ENCODE assay signal across 8 cellular contexts in genomic region chrY:13751289-13752071, GRCh38. TPM values are rescaled to one million over a fixed set of nuclear protein-coding genes. Genes with fewer than 3 reads are reported as not detected.
DNase-seq lines count a peak whose midpoint lies in the region; ATAC-seq, FAIRE-seq and TF ChIP-seq lines count a peak whose summit lies in the region.

No MANE protein-coding gene starts in this region.

- H3K27ac ChIP-seq in CD4-positive, CD25-positive, alpha-beta regulatory T cell (ENCODE audit: insufficient read depth, low read length, poor library complexity, severe bottlenecking): no peak overlapping the region
- H3K27ac ChIP-seq in kidney (ENCODE audit: low read depth in 2 of 2, low read length in 2 of 2): no peak overlapping the region

- H3K9me3 Mint-ChIP-seq in CD4-positive, CD25-positive, alpha-beta regulatory T cell: peaks cover 0 to 2% (median 0%) of the 10 kb centered on the region in 7 donors
- H3K9me3 Mint-ChIP-seq in chondrocyte (ENCODE audit: low read depth): no peaks in the 10 kb centered on the region

- H3K9me3 ChIP-seq in CD4-positive, CD25-positive, alpha-beta regulatory T cell (ENCODE audit: control insufficient read depth in 2 of 2, low read length in 2 of 2): no peaks in the 10 kb centered on the region
- no peaks in the 10 kb centered on the region for H3K9me3 ChIP-seq in kidney (ENCODE audit: control insufficient read depth in 1 of 2, low read length in 2 of 2)

- H3K9ac ChIP-seq in kidney (ENCODE audit: low read length in 2 of 2): no peak overlapping the region

- H3K27ac Mint-ChIP-seq in CD4-positive, CD25-positive, alpha-beta regulatory T cell: no peak overlapping the region
- H3K27ac Mint-ChIP-seq in chondrocyte (ENCODE audit: unreplicated experiment): no peak overlapping the region

- TF ChIP-seq CTCF in kidney (IDR thresholded peaks at IDR 0.05; ENCODE audit: borderline replicate concordance, extremely low read depth, insufficient read depth) (no peak), chondrocyte (IDR thresholded peaks at IDR 0.05) (no peak)

- intact Hi-C loops in kidney (cut with DNase I): no loop called here

- ATAC-seq in CD4-positive, CD25-positive, alpha-beta regulatory T cell (ENCODE audit: low read depth in 2 of 2): peak; percentile 78 to 82
- ATAC-seq in HG02678 (IDR thresholded peaks at IDR 0.05; ENCODE audit: unreplicated experiment) (peak; percentile 86), HG03342 (IDR thresholded peaks at IDR 0.05; ENCODE audit: unreplicated experiment) (no peak)

- no peak for FAIRE-seq in kidney (lab: Jason Lieb, UNC)

- H3K4me1 ChIP-seq in CD4-positive, CD25-positive, alpha-beta regulatory T cell (ENCODE audit: control insufficient read depth, insufficient read depth, low read length, poor library complexity, severe bottlenecking): no peaks in the 10 kb centered on the region
- peaks cover 0 to 2% of the 10 kb centered on the region in 2 donors for H3K4me1 ChIP-seq in kidney (ENCODE audit: control insufficient read depth in 1 of 2, insufficient read depth in 1 of 2, low read depth in 1 of 2, low read length in 2 of 2)

- H3K36me3 ChIP-seq in CD4-positive, CD25-positive, alpha-beta regulatory T cell (ENCODE audit: control insufficient read depth, insufficient read depth, low read length): no peaks in the 10 kb centered on the region
- no peaks in the 10 kb centered on the region for H3K36me3 ChIP-seq in kidney (ENCODE audit: control insufficient read depth in 1 of 2, insufficient read depth in 2 of 2, low read length in 2 of 2)

- H3K27me3 Mint-ChIP-seq in CD4-positive, CD25-positive, alpha-beta regulatory T cell: no peaks in the 10 kb centered on the region
- no peaks in the 10 kb centered on the region for H3K27me3 Mint-ChIP-seq in chondrocyte (ENCODE audit: low read depth)

- peak overlapping the region; percentile 7 for H3K4me3 ChIP-seq in CD4-positive, CD25-positive, alpha-beta regulatory T cell (ENCODE audit: low read depth, low read length)
- peak overlapping the region; percentile 18 to 44 for H3K4me3 ChIP-seq in kidney (ENCODE audit: low read length in 2 of 2)

- peak overlapping the region in 1 of 4 donors; percentile 94 for H3K4me3 Mint-ChIP-seq in CD4-positive, CD25-positive, alpha-beta regulatory T cell
- no peak overlapping the region for H3K4me3 Mint-ChIP-seq in chondrocyte (ENCODE audit: unreplicated experiment)

- DNase-seq in CD4-positive, CD25-positive, alpha-beta regulatory T cell: peak in 1 of 3 donors; percentile 25
- peak; percentile 31 for DNase-seq in activated CD4-positive, alpha-beta T cell treated with anti-CD3 and anti-CD28 coated beads, Interleukin-2, amount 50 U/mL, for 1 hour
- DNase-seq in kidney (no peak), chondrocyte (ENCODE audit: low spot score) (no peak), NOMO-1 treated with DMSO at 0.1 percent for 48 hours (lab: John Stamatoyannopoulos, UW; ENCODE audit: unreplicated experiment) (no peak), NCI-H1417 (lab: John Stamatoyannopoulos, UW) (no peak)

- no peaks in the 10 kb centered on the region for H3K36me3 Mint-ChIP-seq in CD4-positive, CD25-positive, alpha-beta regulatory T cell
- H3K36me3 Mint-ChIP-seq in chondrocyte (ENCODE audit: low read depth): no peaks in the 10 kb centered on the region

- peaks cover 0 to 11% (median 2%) of the 10 kb centered on the region in 4 donors for H3K4me1 Mint-ChIP-seq in CD4-positive, CD25-positive, alpha-beta regulatory T cell
- no peaks in the 10 kb centered on the region for H3K4me1 Mint-ChIP-seq in chondrocyte (ENCODE audit: low read depth)

- H3K27me3 ChIP-seq in CD4-positive, CD25-positive, alpha-beta regulatory T cell (ENCODE audit: control insufficient read depth, insufficient read depth, low read length): no peaks in the 10 kb centered on the region

RNA-seq across cellular contexts. Expression of gene TMSB4Y, which starts 47.8 kb away (rescaled TPM):
- not detected for total RNA-seq in CD4-positive, CD25-positive, alpha-beta regulatory T cell
- 1 to 10 TPM in 1 of 4 donors, not detected in 3; 2.3 TPM for polyA plus RNA-seq in CD4-positive, CD25-positive, alpha-beta regulatory T cell
- not detected for total RNA-seq in kidney
- 2.6 TPM for polyA plus RNA-seq in kidney (ENCODE audit: insufficient read depth, low read depth, low replicate concordance)
- total RNA-seq in chondrocyte: not detected in 3 replicates
